In genomic region chr3:53346514-53346913, GRCh38 we compare ENCODE assay signal across 8 cellular contexts. TPM values are rescaled to one million over a fixed set of nuclear protein-coding genes. Genes with fewer than 3 reads are reported as not detected.
DNase-seq lines count a peak whose midpoint lies in the region; ATAC-seq, FAIRE-seq and TF ChIP-seq lines count a peak whose summit lies in the region.

No MANE protein-coding gene starts in this region.

- H3K27ac ChIP-seq in endothelial cell of umbilical vein (ENCODE audit: insufficient read depth, low read depth, low read length), result peak overlapping the region; percentile 70

- no peaks in the 10 kb centered on the region for H3K9me3 Mint-ChIP-seq in neural crest cell

- DNase-seq in DMS79 treated with DMSO at 0.1 percent for 48 hours (lab: John Stamatoyannopoulos, UW) (peak; percentile 5), DMS79 (lab: John Stamatoyannopoulos, UW) (no peak), OCI-M1 (lab: John Stamatoyannopoulos, UW) (peak; percentile 69), endothelial cell of umbilical vein (ENCODE audit: low read depth, low spot score) (peak; percentile 75), neural crest cell (ENCODE audit: low read depth, low spot score) (no peak), NCI-H1694 (lab: John Stamatoyannopoulos, UW) (no peak)

- H3K27me3 ChIP-seq in endothelial cell of umbilical vein (ENCODE audit: control insufficient read depth in 2 of 2, insufficient read depth in 2 of 2, low read length in 2 of 2), result no peaks in the 10 kb centered on the region

- CTCF ChIA-PET in endothelial cell of umbilical vein (lab: Charles Lee), result interaction anchor here (1.3 kb wide), 1 partner anchor 11 kb away, joined by 4 read pairs; no protein-coding TSS in a partner anchor

- no peaks in the 10 kb centered on the region for H3K9me1 ChIP-seq in endothelial cell of umbilical vein (replicated peaks; ENCODE audit: control insufficient read depth, extremely low read depth, insufficient read depth, low read length)

- peak overlapping the region; percentile 99 for H3K4me3 Mint-ChIP-seq in neural crest cell

- H3K79me2 ChIP-seq in endothelial cell of umbilical vein (ENCODE audit: control insufficient read depth, insufficient read depth, low read length), result peaks cover 49% of the 10 kb centered on the region

- H3K36me3 Mint-ChIP-seq in neural crest cell (ENCODE audit: low read depth), result no peaks in the 10 kb centered on the region

- peaks cover 4 to 10% of the 10 kb centered on the region in 2 experiments for H3K36me3 ChIP-seq in endothelial cell of umbilical vein (ENCODE audit: control insufficient read depth in 2 of 2, extremely low read depth in 1 of 2, insufficient read depth in 2 of 2, low read length in 2 of 2)

- FAIRE-seq in endothelial cell of umbilical vein (lab: Jason Lieb, UNC), result peak; percentile 33

- peaks cover 48% of the 10 kb centered on the region for H3K4me1 Mint-ChIP-seq in neural crest cell

- intact Hi-C loops in endothelial cell of umbilical vein (cut with micrococcal nuclease), result loop anchor here (2.0 kb wide), 1 partner anchor 544 kb away; the partner anchor contains the start of gene SELENOK

- H3K27me3 Mint-ChIP-seq in neural crest cell (ENCODE audit: low read depth), result no peaks in the 10 kb centered on the region

- H3K4me2 ChIP-seq in endothelial cell of umbilical vein (ENCODE audit: insufficient read depth, low read length), result peak overlapping the region; percentile 97

- no peak for TF ChIP-seq POLR2A in endothelial cell of umbilical vein (IDR thresholded peaks at IDR 0.05; ENCODE audit: low read depth, low read length)

- no peak overlapping the region for H2AFZ ChIP-seq in endothelial cell of umbilical vein (ENCODE audit: low read depth, low read length)

- H3K4me1 ChIP-seq in endothelial cell of umbilical vein (ENCODE audit: control insufficient read depth, extremely low read depth, insufficient read depth, low read length), result peaks cover 32% of the 10 kb centered on the region

- no peaks in the 10 kb centered on the region for H3K9me3 ChIP-seq in endothelial cell of umbilical vein (replicated peaks; ENCODE audit: control insufficient read depth, insufficient read depth, low read length)

- peak overlapping the region; percentile 94 to 96 (median 96) for H3K4me3 ChIP-seq in endothelial cell of umbilical vein (replicated peaks in 1 of 3; ENCODE audit: insufficient read depth in 1 of 3, low read depth in 1 of 3, low read length in 3 of 3)

- no peak for ATAC-seq in HG03108 (IDR thresholded peaks at IDR 0.05; ENCODE audit: unreplicated experiment)
- no peak for ATAC-seq in GM21390 (IDR thresholded peaks at IDR 0.05; ENCODE audit: unreplicated experiment)

- TSS peak; percentile 47 for BruUV-seq in endothelial cell of umbilical vein (replicated peaks; lab: Mats Ljungman, UMichigan)

- peak overlapping the region; percentile 97 for H3K27ac Mint-ChIP-seq in neural crest cell (ENCODE audit: unreplicated experiment)

- H3K9ac ChIP-seq in endothelial cell of umbilical vein (replicated peaks; ENCODE audit: extremely low read depth, insufficient read depth, low read length), result peak overlapping the region; percentile 92

- POLR2A ChIA-PET in endothelial cell of umbilical vein (lab: Charles Lee), result no interaction called here

- no peak for TF ChIP-seq CTCF in endothelial cell of umbilical vein (IDR thresholded peaks at IDR 0.05; ENCODE audit: extremely low read depth in 1 of 2, insufficient read depth in 1 of 2, low read depth in 1 of 2, low read length in 2 of 2)
- no peak for TF ChIP-seq CTCF in neural crest cell (conservative IDR thresholded peaks at IDR 0.05)

- peaks cover 3% of the 10 kb centered on the region for H4K20me1 ChIP-seq in endothelial cell of umbilical vein (replicated peaks; ENCODE audit: control insufficient read depth, extremely low read depth, insufficient read depth, low read length)

- dilution Hi-C loops in endothelial cell of umbilical vein (cut with MboI; ENCODE audit: extremely low pct_ligation_motif_present, low sequenced_read_pairs), result no loop called here

TF ChIP-seq in endothelial cell of umbilical vein, 7 proteins besides CTCF, POLR2A, EP300 and RAD21:
- TF ChIP-seq MAX (IDR thresholded peaks at IDR 0.05; ENCODE audit: insufficient read depth, insufficient read length), result no peak
- no peak for TF ChIP-seq JUN (IDR thresholded peaks at IDR 0.05; ENCODE audit: borderline replicate concordance, insufficient read depth, insufficient read length, low read depth)
- TF ChIP-seq POLR2AphosphoS5 (IDR thresholded peaks at IDR 0.05; ENCODE audit: insufficient read depth, low read depth, low read length), result no peak
- no peak for TF ChIP-seq FOS (IDR thresholded peaks at IDR 0.05; ENCODE audit: borderline replicate concordance, insufficient read depth, low read length)
- no peak for TF ChIP-seq EZH2 (IDR thresholded peaks at IDR 0.05; ENCODE audit: borderline replicate concordance, low read depth, low read length, severe bottlenecking)

RNA-seq across cellular contexts. Expression of gene DCP1A, which starts 0.8 kb away (rescaled TPM):
- total RNA-seq in endothelial cell of umbilical vein (28.5 and 38.0 TPM in 2 replicates), neural crest cell (30.0 and 30.6 TPM in 2 replicates)
- 29.5 and 32.3 TPM in 2 replicates for polyA plus RNA-seq in endothelial cell of umbilical vein
- 23.4 and 28.7 TPM in 2 replicates for polyA plus RNA-seq in endothelial cell of umbilical vein (2011; cell fraction: cytosol; rRNA removed)
- 40.7 and 43.1 TPM in 2 replicates for polyA plus RNA-seq in endothelial cell of umbilical vein (2011; cell fraction: nucleus; rRNA removed)
- 22.0 and 23.2 TPM in 2 replicates for polyA plus RNA-seq in endothelial cell of umbilical vein (2012)
- 115 and 120 TPM in 2 replicates for polyA minus RNA-seq in endothelial cell of umbilical vein
- 28.8 TPM for polyA minus RNA-seq in endothelial cell of umbilical vein (2011; cell fraction: cytosol; rRNA and poly(A)+ RNA removed)
- polyA minus RNA-seq in endothelial cell of umbilical vein (2011; cell fraction: nucleus; rRNA and poly(A)+ RNA removed), result 77.7 and 92.9 TPM in 2 replicates

Comparison
In these comparisons a context has a peak if more than half of its experiments do, and no peak if none do; other contexts are left out.
1. DNase-seq: peak in DMS79 treated with DMSO at 0.1 percent for 48 hours (single experiment), OCI-M1 (single experiment) and endothelial cell of umbilical vein (single experiment); none in DMS79 (single experiment), neural crest cell (single experiment) and NCI-H1694 (single experiment).